1 cellular context compared by ENCODE assay signal in the genomic region with DNA sequence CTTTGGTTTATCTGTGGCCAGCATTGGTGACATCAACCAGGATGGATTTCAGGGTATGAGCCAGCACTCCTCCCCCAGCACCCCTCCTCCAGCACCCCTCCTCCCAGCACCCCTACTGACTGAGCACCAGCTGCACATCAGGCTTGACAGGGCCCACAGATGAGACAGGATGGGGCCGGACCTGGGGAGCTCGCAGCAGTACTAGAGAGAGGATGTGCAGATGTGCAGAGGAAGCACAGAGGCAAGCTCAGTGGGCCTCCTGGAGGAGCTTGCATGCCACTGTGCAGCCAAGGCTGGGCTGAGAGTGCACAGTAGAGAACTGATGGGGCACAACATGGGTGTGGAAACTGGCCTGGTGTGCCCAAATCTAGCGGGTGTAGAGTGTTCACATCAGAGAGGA.
TF ChIP-seq lines count a peak whose summit lies in the region.

No MANE protein-coding gene starts in this region.

TF ChIP-seq in HepG2, 621 proteins besides CTCF, POLR2A, EP300 and RAD21:
- TF ChIP-seq TGIF2 (CRISPR knock-in tag; IDR thresholded peaks at IDR 0.05) (no peak), ZNF709 (CRISPR knock-in tag; IDR thresholded peaks at IDR 0.05) (no peak), MZF1 (CRISPR knock-in tag; IDR thresholded peaks at IDR 0.05; ENCODE audit: borderline replicate concordance) (no peak), NAIF1 (CRISPR knock-in tag; IDR thresholded peaks at IDR 0.05; ENCODE audit: borderline replicate concordance) (no peak), ZNF556 (CRISPR knock-in tag; IDR thresholded peaks at IDR 0.05; ENCODE audit: borderline replicate concordance) (no peak), ELF3 (CRISPR knock-in tag; IDR thresholded peaks at IDR 0.05) (no peak), ZMYM2 (CRISPR knock-in tag; IDR thresholded peaks at IDR 0.05) (no peak), ZSCAN20 (CRISPR knock-in tag; IDR thresholded peaks at IDR 0.05; ENCODE audit: borderline replicate concordance) (no peak)
- TF ChIP-seq, protein P1, sequence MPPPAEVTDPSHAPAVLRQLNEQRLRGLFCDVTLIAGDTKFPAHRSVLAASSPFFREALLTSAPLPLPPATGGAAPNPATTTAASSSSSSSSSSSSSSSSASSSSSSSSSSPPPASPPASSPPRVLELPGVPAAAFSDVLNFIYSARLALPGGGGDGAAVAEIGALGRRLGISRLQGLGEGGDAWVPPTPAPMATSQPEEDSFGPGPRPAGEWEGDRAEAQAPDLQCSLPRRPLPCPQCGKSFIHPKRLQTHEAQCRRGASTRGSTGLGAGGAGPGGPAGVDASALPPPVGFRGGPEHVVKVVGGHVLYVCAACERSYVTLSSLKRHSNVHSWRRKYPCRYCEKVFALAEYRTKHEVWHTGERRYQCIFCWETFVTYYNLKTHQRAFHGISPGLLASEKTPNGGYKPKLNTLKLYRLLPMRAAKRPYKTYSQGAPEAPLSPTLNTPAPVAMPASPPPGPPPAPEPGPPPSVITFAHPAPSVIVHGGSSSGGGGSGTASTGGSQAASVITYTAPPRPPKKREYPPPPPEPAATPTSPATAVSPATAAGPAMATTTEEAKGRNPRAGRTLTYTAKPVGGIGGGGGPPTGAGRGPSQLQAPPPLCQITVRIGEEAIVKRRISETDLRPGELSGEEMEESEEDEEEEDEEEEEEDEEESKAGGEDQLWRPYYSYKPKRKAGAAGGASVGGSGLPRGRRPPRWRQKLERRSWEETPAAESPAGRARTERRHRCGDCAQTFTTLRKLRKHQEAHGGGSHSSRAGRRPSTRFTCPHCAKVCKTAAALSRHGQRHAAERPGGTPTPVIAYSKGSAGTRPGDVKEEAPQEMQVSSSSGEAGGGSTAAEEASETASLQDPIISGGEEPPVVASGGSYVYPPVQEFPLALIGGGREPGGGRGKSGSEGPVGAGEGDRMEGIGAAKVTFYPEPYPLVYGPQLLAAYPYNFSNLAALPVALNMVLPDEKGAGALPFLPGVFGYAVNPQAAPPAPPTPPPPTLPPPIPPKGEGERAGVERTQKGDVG (CRISPR knock-in tag; IDR thresholded peaks at IDR 0.05; ENCODE audit: borderline replicate concordance), result no peak
- TF ChIP-seq, protein P2, sequence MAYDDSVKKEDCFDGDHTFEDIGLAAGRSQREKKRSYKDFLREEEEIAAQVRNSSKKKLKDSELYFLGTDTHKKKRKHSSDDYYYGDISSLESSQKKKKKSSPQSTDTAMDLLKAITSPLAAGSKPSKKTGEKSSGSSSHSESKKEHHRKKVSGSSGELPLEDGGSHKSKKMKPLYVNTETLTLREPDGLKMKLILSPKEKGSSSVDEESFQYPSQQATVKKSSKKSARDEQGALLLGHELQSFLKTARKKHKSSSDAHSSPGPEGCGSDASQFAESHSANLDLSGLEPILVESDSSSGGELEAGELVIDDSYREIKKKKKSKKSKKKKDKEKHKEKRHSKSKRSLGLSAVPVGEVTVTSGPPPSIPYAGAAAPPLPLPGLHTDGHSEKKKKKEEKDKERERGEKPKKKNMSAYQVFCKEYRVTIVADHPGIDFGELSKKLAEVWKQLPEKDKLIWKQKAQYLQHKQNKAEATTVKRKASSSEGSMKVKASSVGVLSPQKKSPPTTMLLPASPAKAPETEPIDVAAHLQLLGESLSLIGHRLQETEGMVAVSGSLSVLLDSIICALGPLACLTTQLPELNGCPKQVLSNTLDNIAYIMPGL (CRISPR knock-in tag; IDR thresholded peaks at IDR 0.05; ENCODE audit: borderline replicate concordance in 1 of 2, low read depth in 1 of 2), result no peak
- TF ChIP-seq, protein P3, sequence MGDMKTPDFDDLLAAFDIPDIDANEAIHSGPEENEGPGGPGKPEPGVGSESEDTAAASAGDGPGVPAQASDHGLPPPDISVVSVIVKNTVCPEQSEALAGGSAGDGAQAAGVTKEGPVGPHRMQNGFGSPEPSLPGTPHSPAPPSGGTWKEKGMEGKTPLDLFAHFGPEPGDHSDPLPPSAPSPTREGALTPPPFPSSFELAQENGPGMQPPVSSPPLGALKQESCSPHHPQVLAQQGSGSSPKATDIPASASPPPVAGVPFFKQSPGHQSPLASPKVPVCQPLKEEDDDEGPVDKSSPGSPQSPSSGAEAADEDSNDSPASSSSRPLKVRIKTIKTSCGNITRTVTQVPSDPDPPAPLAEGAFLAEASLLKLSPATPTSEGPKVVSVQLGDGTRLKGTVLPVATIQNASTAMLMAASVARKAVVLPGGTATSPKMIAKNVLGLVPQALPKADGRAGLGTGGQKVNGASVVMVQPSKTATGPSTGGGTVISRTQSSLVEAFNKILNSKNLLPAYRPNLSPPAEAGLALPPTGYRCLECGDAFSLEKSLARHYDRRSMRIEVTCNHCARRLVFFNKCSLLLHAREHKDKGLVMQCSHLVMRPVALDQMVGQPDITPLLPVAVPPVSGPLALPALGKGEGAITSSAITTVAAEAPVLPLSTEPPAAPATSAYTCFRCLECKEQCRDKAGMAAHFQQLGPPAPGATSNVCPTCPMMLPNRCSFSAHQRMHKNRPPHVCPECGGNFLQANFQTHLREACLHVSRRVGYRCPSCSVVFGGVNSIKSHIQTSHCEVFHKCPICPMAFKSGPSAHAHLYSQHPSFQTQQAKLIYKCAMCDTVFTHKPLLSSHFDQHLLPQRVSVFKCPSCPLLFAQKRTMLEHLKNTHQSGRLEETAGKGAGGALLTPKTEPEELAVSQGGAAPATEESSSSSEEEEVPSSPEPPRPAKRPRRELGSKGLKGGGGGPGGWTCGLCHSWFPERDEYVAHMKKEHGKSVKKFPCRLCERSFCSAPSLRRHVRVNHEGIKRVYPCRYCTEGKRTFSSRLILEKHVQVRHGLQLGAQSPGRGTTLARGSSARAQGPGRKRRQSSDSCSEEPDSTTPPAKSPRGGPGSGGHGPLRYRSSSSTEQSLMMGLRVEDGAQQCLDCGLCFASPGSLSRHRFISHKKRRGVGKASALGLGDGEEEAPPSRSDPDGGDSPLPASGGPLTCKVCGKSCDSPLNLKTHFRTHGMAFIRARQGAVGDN (CRISPR knock-in tag; IDR thresholded peaks at IDR 0.05), result no peak
- TF ChIP-seq, protein P4, sequence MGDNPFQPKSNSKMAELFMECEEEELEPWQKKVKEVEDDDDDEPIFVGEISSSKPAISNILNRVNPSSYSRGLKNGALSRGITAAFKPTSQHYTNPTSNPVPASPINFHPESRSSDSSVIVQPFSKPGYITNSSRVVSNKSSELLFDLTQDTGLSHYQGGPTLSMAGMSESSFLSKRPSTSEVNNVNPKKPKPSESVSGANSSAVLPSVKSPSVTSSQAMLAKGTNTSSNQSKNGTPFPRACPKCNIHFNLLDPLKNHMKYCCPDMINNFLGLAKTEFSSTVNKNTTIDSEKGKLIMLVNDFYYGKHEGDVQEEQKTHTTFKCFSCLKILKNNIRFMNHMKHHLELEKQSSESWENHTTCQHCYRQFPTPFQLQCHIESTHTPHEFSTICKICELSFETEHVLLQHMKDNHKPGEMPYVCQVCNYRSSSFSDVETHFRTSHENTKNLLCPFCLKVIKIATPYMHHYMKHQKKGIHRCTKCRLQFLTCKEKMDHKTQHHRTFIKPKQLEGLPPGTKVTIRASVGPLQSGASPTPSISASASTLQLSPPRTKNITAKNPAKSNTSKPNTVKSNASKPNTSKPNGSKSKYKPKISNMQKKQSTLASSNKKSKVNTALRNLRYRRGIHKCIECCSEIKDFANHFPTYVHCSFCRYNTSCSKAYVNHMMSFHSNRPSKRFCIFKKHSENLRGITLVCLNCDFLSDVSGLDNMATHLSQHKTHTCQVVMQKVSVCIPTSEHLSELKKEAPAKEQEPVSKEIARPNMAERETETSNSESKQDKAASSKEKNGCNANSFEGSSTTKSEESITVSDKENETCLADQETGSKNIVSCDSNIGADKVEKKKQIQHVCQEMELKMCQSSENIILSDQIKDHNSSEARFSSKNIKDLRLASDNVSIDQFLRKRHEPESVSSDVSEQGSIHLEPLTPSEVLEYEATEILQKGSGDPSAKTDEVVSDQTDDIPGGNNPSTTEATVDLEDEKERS (CRISPR knock-in tag; IDR thresholded peaks at IDR 0.05), result no peak
- TF ChIP-seq, protein P5, sequence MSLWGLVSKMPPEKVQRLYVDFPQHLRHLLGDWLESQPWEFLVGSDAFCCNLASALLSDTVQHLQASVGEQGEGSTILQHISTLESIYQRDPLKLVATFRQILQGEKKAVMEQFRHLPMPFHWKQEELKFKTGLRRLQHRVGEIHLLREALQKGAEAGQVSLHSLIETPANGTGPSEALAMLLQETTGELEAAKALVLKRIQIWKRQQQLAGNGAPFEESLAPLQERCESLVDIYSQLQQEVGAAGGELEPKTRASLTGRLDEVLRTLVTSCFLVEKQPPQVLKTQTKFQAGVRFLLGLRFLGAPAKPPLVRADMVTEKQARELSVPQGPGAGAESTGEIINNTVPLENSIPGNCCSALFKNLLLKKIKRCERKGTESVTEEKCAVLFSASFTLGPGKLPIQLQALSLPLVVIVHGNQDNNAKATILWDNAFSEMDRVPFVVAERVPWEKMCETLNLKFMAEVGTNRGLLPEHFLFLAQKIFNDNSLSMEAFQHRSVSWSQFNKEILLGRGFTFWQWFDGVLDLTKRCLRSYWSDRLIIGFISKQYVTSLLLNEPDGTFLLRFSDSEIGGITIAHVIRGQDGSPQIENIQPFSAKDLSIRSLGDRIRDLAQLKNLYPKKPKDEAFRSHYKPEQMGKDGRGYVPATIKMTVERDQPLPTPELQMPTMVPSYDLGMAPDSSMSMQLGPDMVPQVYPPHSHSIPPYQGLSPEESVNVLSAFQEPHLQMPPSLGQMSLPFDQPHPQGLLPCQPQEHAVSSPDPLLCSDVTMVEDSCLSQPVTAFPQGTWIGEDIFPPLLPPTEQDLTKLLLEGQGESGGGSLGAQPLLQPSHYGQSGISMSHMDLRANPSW (CRISPR knock-in tag; IDR thresholded peaks at IDR 0.05; ENCODE audit: borderline replicate concordance), result no peak
- TF ChIP-seq, protein P6, sequence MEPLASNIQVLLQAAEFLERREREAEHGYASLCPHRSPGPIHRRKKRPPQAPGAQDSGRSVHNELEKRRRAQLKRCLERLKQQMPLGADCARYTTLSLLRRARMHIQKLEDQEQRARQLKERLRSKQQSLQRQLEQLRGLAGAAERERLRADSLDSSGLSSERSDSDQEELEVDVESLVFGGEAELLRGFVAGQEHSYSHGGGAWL (CRISPR knock-in tag; IDR thresholded peaks at IDR 0.05), result no peak
- TF ChIP-seq, protein P7, sequence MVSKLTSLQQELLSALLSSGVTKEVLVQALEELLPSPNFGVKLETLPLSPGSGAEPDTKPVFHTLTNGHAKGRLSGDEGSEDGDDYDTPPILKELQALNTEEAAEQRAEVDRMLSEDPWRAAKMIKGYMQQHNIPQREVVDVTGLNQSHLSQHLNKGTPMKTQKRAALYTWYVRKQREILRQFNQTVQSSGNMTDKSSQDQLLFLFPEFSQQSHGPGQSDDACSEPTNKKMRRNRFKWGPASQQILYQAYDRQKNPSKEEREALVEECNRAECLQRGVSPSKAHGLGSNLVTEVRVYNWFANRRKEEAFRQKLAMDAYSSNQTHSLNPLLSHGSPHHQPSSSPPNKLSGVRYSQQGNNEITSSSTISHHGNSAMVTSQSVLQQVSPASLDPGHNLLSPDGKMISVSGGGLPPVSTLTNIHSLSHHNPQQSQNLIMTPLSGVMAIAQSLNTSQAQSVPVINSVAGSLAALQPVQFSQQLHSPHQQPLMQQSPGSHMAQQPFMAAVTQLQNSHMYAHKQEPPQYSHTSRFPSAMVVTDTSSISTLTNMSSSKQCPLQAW (CRISPR knock-in tag; IDR thresholded peaks at IDR 0.05), result no peak
